In genomic region chr4:163070023-163070422, GRCh38 we compare ENCODE assay signal across 22 cellular contexts.
DNase-seq lines count a peak whose midpoint lies in the region; ATAC-seq and TF ChIP-seq lines count a peak whose summit lies in the region.
"Had no signal": no experiment of that assay in that cellular context is flagged by ENCODE, and none has a peak within 500 bp of the region (broad histone marks: within the 10 kb centered on the region; RNA-seq: fewer than 3 reads in every experiment).

No MANE protein-coding gene starts in this region.

- intact Hi-C loops in PC-3 (cut with micrococcal nuclease) = no loop called here

- no peaks in the 10 kb centered on the region for H3K36me3 ChIP-seq in PC-3 (ENCODE audit: low read depth, low read length)
- H3K36me3 ChIP-seq: BE2C had no signal

- H3K79me2 ChIP-seq in PC-3 (ENCODE audit: low read length) = no peaks in the 10 kb centered on the region

- no TSS peak for BruUV-seq in PC-3 (replicated peaks; lab: Mats Ljungman, UMichigan)

- peaks cover 16% of the 10 kb centered on the region for H3K4me1 ChIP-seq in PC-3 (ENCODE audit: insufficient read depth, low read length)
- H3K4me1 ChIP-seq: BE2C had no signal

- no peak overlapping the region for H3K9ac ChIP-seq in PC-3 (ENCODE audit: low read length)

- TF ChIP-seq CTCF in PC-3 (conservative IDR thresholded peaks at IDR 0.05; ENCODE audit: low read depth, low read length) (no peak), choroid plexus epithelial cell (conservative IDR thresholded peaks at IDR 0.05; ENCODE audit: low read depth, low read length) (no peak), GM10266 (IDR thresholded peaks at IDR 0.05; ENCODE audit: control insufficient read depth, insufficient read depth, low read depth, missing control alignments) (no peak)

- no peaks in the 10 kb centered on the region for H3K27me3 ChIP-seq in PC-3 (ENCODE audit: low read length)
- H3K27me3 ChIP-seq: BE2C had no signal

- POLR2A ChIA-PET in PC-3 (lab: Charles Lee; ENCODE audit: unreplicated experiment) = no interaction called here

- H3K9me3 ChIP-seq in PC-3 (ENCODE audit: low read length) = no peaks in the 10 kb centered on the region
- H3K9me3 ChIP-seq: BE2C had no signal

- no peak overlapping the region for H2AFZ ChIP-seq in PC-3 (ENCODE audit: low read length)

- no peak overlapping the region for H3K4me2 ChIP-seq in PC-3 (ENCODE audit: low read length)

- H3K27ac ChIP-seq in PC-3 (ENCODE audit: low read length) = no peak overlapping the region

- ATAC-seq in PC-3 = no peak
- no peak for ATAC-seq in GM18502 (IDR thresholded peaks at IDR 0.05; ENCODE audit: poor library complexity, unreplicated experiment)
- no peak for ATAC-seq in GM21576 (IDR thresholded peaks at IDR 0.05; ENCODE audit: unreplicated experiment)
- ATAC-seq: HCT116, HepG2 had no signal

- H3K4me3 ChIP-seq in PC-3 (ENCODE audit: low read length) = no peak overlapping the region
- H3K4me3 ChIP-seq in choroid plexus epithelial cell (ENCODE audit: low read depth, low read length) = no peak overlapping the region

- H4K20me1 ChIP-seq in PC-3 (ENCODE audit: low read length) = no peaks in the 10 kb centered on the region

- no peaks in the 10 kb centered on the region for H3F3A ChIP-seq in PC-3 (ENCODE audit: low read length, unreplicated experiment)

- no peaks in the 10 kb centered on the region for H3K9me2 ChIP-seq in PC-3 (replicated peaks; ENCODE audit: low read length)

- CTCF ChIA-PET in PC-3 (lab: Charles Lee) = no interaction called here

- DNase-seq in ELR (ENCODE audit: low read depth) (peak; percentile 46), PC-3 (peak; percentile 17), choroid plexus epithelial cell (ENCODE audit: low read depth) (peak; percentile 20), GM10266 (ENCODE audit: extremely low spot score) (no peak)
- no peak for DNase-seq in stimulated activated CD4-positive, alpha-beta T cell treated with anti-CD3 and anti-CD28 coated beads, Interleukin-1b, Interleukin-23, amount 100 ng/mL, for 48 hours
- DNase-seq: ACHN; BE2C; C1 segment of cervical spinal cord; CD4-positive, CD25-positive, alpha-beta regulatory T cell; CD8-positive, alpha-beta memory T cell; COR-L47; DMS 273 treated with DMSO at 0.1 percent for 48 hours; DMS53; DND-41; GOT3; H7; HFFc6; KBM-7 had no signal

Comparison
In these comparisons a context has a peak if more than half of its experiments do, and no peak if none do; other contexts are left out.
1. DNase-seq: peak in ELR (single experiment), PC-3 (single experiment) and choroid plexus epithelial cell (single experiment); none in GM10266 (single experiment) and stimulated activated CD4-positive, alpha-beta T cell treated with anti-CD3 and anti-CD28 coated beads, Interleukin-1b, Interleukin-23, amount 100 ng/mL, for 48 hours (single experiment).